Comparison of ENCODE assay signal across 9 cellular contexts in the genomic region with DNA sequence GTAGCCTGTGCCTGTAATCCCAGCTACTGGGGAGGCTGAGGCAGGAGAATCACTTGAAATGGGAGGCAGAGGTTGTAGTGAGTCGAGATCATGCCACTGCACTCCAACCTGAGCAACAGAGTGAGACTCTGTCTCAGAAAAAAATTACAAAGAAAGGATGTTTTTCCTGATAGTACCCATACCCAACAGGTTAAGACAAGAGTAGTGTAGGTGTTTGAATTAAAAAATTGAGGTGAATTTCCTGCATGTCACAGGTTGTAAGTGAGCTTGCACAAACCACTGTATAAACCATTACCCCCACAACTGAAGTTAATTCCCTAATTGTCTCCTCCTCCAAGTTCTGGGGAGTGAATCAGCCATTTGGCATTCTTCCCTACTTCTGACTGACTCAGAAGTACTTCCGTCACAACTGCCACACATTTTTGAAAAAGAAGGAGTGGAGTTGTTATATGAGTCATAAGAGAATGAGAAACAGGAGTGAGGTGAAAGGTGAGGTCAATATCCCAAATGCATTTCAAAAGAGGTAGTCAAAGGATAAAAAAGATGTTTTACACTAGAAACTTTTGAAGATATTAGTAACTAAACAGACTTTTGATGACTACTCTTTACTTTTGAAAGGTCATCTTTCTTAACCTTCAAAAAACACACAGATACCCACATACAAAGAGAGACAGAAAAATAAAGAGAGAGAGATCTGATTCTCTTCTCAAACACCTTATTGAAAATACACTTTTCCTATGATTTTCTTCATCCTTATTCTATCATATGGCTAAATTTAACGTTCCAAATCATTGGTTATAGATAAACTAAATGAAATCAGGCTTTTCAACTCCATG.
DNase-seq lines count a peak whose midpoint lies in the region; FAIRE-seq and TF ChIP-seq lines count a peak whose summit lies in the region.
"Had no signal": no experiment of that assay in that cellular context is flagged by ENCODE, and none has a peak within 500 bp of the region (broad histone marks: within the 10 kb centered on the region; RNA-seq: fewer than 3 reads in every experiment).

No MANE protein-coding gene starts in this region.

- BruUV-seq in endothelial cell of umbilical vein (replicated peaks; lab: Mats Ljungman, UMichigan), result no TSS peak

- H3K9me1 ChIP-seq in endothelial cell of umbilical vein (replicated peaks; ENCODE audit: control insufficient read depth, extremely low read depth, insufficient read depth, low read length), result no peaks in the 10 kb centered on the region

- peak; percentile 87 for DNase-seq in Daoy (ENCODE audit: low read depth)
- DNase-seq in NOMO-1 treated with DMSO at 0.1 percent for 48 hours (lab: John Stamatoyannopoulos, UW; ENCODE audit: unreplicated experiment), result peak; percentile 50
- DNase-seq in endothelial cell of umbilical vein (ENCODE audit: low read depth, low spot score), result peak; percentile 98
- peak; percentile 82 for DNase-seq in osteoblast (ENCODE audit: insufficient read length, low spot score, missing footprints)
- DNase-seq in DMS153 treated with DMSO at 0.1 percent for 48 hours (lab: John Stamatoyannopoulos, UW; ENCODE audit: unreplicated experiment), result no peak
- no peak for DNase-seq in NCI-H1048 (lab: John Stamatoyannopoulos, UW)
- no peak for DNase-seq in activated T-cell treated with anti-CD3 and anti-CD28 coated beads, Interleukin-2, amount 50 U/mL, for 24 hours
- no peak for DNase-seq in NCI-H2081 treated with DMSO at 0.1 percent for 48 hours (lab: John Stamatoyannopoulos, UW)
- DNase-seq: NCI-H524 treated with DMSO at 0.1 percent for 48 hours had no signal

- H4K20me1 ChIP-seq in endothelial cell of umbilical vein (replicated peaks; ENCODE audit: control insufficient read depth, extremely low read depth, insufficient read depth, low read length) (no peaks in the 10 kb centered on the region), osteoblast (ENCODE audit: insufficient read depth, low read length) (no peaks in the 10 kb centered on the region)

- H3K79me2 ChIP-seq in endothelial cell of umbilical vein (ENCODE audit: control insufficient read depth, insufficient read depth, low read length) (no peaks in the 10 kb centered on the region), osteoblast (ENCODE audit: insufficient read depth, low read length) (no peaks in the 10 kb centered on the region)

- CTCF ChIA-PET in endothelial cell of umbilical vein (lab: Charles Lee), result interaction anchor here (1.0 kb wide), 1 partner anchor 11 kb away, joined by 5 read pairs; no protein-coding TSS in a partner anchor

- POLR2A ChIA-PET in endothelial cell of umbilical vein (lab: Charles Lee), result no interaction called here

- no peak overlapping the region for H3K4me3 Mint-ChIP-seq in activated T-cell treated with anti-CD3 and anti-CD28 coated beads, Interleukin-2, amount 50 U/mL, for 24 hours

- H3K27ac Mint-ChIP-seq in activated T-cell treated with anti-CD3 and anti-CD28 coated beads, Interleukin-2, amount 50 U/mL, for 24 hours, result no peak overlapping the region

- H3K9ac ChIP-seq in endothelial cell of umbilical vein (replicated peaks; ENCODE audit: extremely low read depth, insufficient read depth, low read length), result no peak overlapping the region

- peaks cover 3% of the 10 kb centered on the region for H3K27me3 Mint-ChIP-seq in activated T-cell treated with anti-CD3 and anti-CD28 coated beads, Interleukin-2, amount 50 U/mL, for 24 hours

- H3K4me2 ChIP-seq in endothelial cell of umbilical vein (ENCODE audit: insufficient read depth, low read length) (peak overlapping the region; percentile 5), osteoblast (ENCODE audit: insufficient read depth, low read length) (no peak overlapping the region)

- dilution Hi-C loops in endothelial cell of umbilical vein (cut with MboI; ENCODE audit: extremely low pct_ligation_motif_present, low sequenced_read_pairs), result no loop called here

- H3K4me3 ChIP-seq in endothelial cell of umbilical vein (replicated peaks in 1 of 3; ENCODE audit: insufficient read depth in 1 of 3, low read depth in 1 of 3, low read length in 3 of 3) (no peak overlapping the region), osteoblast (ENCODE audit: insufficient read depth, low read length) (no peak overlapping the region)

- H3K4me1 ChIP-seq in endothelial cell of umbilical vein (ENCODE audit: control insufficient read depth, extremely low read depth, insufficient read depth, low read length) (peaks cover 9% of the 10 kb centered on the region), osteoblast (ENCODE audit: insufficient read depth, low read length) (peaks cover 7% of the 10 kb centered on the region)

- TF ChIP-seq CTCF in endothelial cell of umbilical vein (IDR thresholded peaks at IDR 0.05; ENCODE audit: extremely low read depth in 1 of 2, insufficient read depth in 1 of 2, low read depth in 1 of 2, low read length in 2 of 2) (no peak), osteoblast (IDR thresholded peaks at IDR 0.05; ENCODE audit: extremely low read depth, low read depth, low read length) (no peak)

- H2AFZ ChIP-seq in endothelial cell of umbilical vein (ENCODE audit: low read depth, low read length), result no peak overlapping the region
- H2AFZ ChIP-seq in osteoblast (ENCODE audit: low read length), result no peak overlapping the region

- no peaks in the 10 kb centered on the region for H3K27me3 ChIP-seq in endothelial cell of umbilical vein (ENCODE audit: control insufficient read depth in 2 of 2, insufficient read depth in 2 of 2, low read length in 2 of 2)
- H3K27me3 ChIP-seq in osteoblast (ENCODE audit: insufficient read depth, low read length), result no peaks in the 10 kb centered on the region

- H3K4me1 Mint-ChIP-seq in activated T-cell treated with anti-CD3 and anti-CD28 coated beads, Interleukin-2, amount 50 U/mL, for 24 hours (ENCODE audit: low read depth), result peaks cover 2% of the 10 kb centered on the region

- H3K27ac ChIP-seq in endothelial cell of umbilical vein (ENCODE audit: insufficient read depth, low read depth, low read length), result peak overlapping the region; percentile 26
- peak overlapping the region; percentile 20 for H3K27ac ChIP-seq in osteoblast (ENCODE audit: low read depth, low read length)

- TF ChIP-seq POLR2A in endothelial cell of umbilical vein (IDR thresholded peaks at IDR 0.05; ENCODE audit: low read depth, low read length), result no peak

- no peaks in the 10 kb centered on the region for H3K36me3 ChIP-seq in endothelial cell of umbilical vein (ENCODE audit: control insufficient read depth in 2 of 2, extremely low read depth in 1 of 2, insufficient read depth in 2 of 2, low read length in 2 of 2)
- H3K36me3 ChIP-seq in osteoblast (ENCODE audit: insufficient read depth, low read length), result no peaks in the 10 kb centered on the region

- H3K9me3 ChIP-seq in endothelial cell of umbilical vein (replicated peaks; ENCODE audit: control insufficient read depth, insufficient read depth, low read length) (no peaks in the 10 kb centered on the region), osteoblast (ENCODE audit: low read depth, low read length) (no peaks in the 10 kb centered on the region)

- H3K9me3 Mint-ChIP-seq in activated T-cell treated with anti-CD3 and anti-CD28 coated beads, Interleukin-2, amount 50 U/mL, for 24 hours, result no peaks in the 10 kb centered on the region

- FAIRE-seq in endothelial cell of umbilical vein (lab: Jason Lieb, UNC), result peak; percentile 83

- H3K36me3 Mint-ChIP-seq in activated T-cell treated with anti-CD3 and anti-CD28 coated beads, Interleukin-2, amount 50 U/mL, for 24 hours (ENCODE audit: low read depth), result no peaks in the 10 kb centered on the region

- intact Hi-C loops in endothelial cell of umbilical vein (cut with micrococcal nuclease), result loop anchor here (1.0 kb wide), 4 partner anchors 12 to 35 kb away; no protein-coding TSS in a partner anchor

TF ChIP-seq in endothelial cell of umbilical vein, 7 proteins besides CTCF, POLR2A, EP300 and RAD21:
- TF ChIP-seq FOS (IDR thresholded peaks at IDR 0.05; ENCODE audit: borderline replicate concordance, insufficient read depth, low read length) (peak; percentile 100), POLR2AphosphoS5 (IDR thresholded peaks at IDR 0.05; ENCODE audit: insufficient read depth, low read depth, low read length) (peak; percentile 73), GATA2 (IDR thresholded peaks at IDR 0.05; ENCODE audit: insufficient read depth, insufficient read length, low read depth, low read length) (no peak), JUN (IDR thresholded peaks at IDR 0.05; ENCODE audit: borderline replicate concordance, insufficient read depth, insufficient read length, low read depth) (peak; percentile 99), MYC (IDR thresholded peaks at IDR 0.05; ENCODE audit: low read depth, low read length) (no peak), EZH2 (IDR thresholded peaks at IDR 0.05; ENCODE audit: borderline replicate concordance, low read depth, low read length, severe bottlenecking) (no peak)
- TF ChIP-seq, protein P1, sequence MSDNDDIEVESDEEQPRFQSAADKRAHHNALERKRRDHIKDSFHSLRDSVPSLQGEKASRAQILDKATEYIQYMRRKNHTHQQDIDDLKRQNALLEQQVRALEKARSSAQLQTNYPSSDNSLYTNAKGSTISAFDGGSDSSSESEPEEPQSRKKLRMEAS (IDR thresholded peaks at IDR 0.05; ENCODE audit: insufficient read depth, insufficient read length), result no peak

Comparison
In these comparisons a context has a peak if more than half of its experiments do, and no peak if none do; other contexts are left out.
1. DNase-seq: peak in Daoy (single experiment), NOMO-1 treated with DMSO at 0.1 percent for 48 hours (single experiment), endothelial cell of umbilical vein (single experiment) and osteoblast (single experiment); none in DMS153 treated with DMSO at 0.1 percent for 48 hours (single experiment), NCI-H1048 (single experiment), activated T-cell treated with anti-CD3 and anti-CD28 coated beads, Interleukin-2, amount 50 U/mL, for 24 hours (single experiment) and NCI-H2081 treated with DMSO at 0.1 percent for 48 hours (single experiment).